ENCODE assay signal across 15 cellular contexts in genomic region chr2:191421950-191422349, GRCh38.
"Had no signal": no experiment of that assay in that cellular context is flagged by ENCODE, and none has a peak within 500 bp of the region (broad histone marks: within the 10 kb centered on the region; RNA-seq: fewer than 3 reads in every experiment).

No MANE protein-coding gene starts in this region.

- FAIRE-seq: keratinocyte had no signal

- H3K27me3 Mint-ChIP-seq: memory B cell had no signal

- ATAC-seq: body of pancreas, gastrocnemius medialis, heart right ventricle had no signal

- H3K36me3 Mint-ChIP-seq: memory B cell had no signal

- H3K9me3 Mint-ChIP-seq: memory B cell had no signal

- H3K4me3 Mint-ChIP-seq: memory B cell had no signal

- H3K27ac Mint-ChIP-seq: memory B cell had no signal

- H3K4me1 Mint-ChIP-seq: memory B cell had no signal

- DNase-seq: activated CD4-positive, alpha-beta T cell treated with anti-CD3 and anti-CD28 coated beads for 1 hour; activated CD8-positive, alpha-beta memory T cell treated with anti-CD3 and anti-CD28 coated beads for 24 hours; activated effector memory CD4-positive, alpha-beta T cell treated with anti-CD3 and anti-CD28 coated beads, Interleukin-2, amount 50 U/mL, for 16 hours; body of pancreas; effector memory CD4-positive, alpha-beta T cell; gastrocnemius medialis; heart right ventricle; left ventricle myocardium inferior; retina; stimulated activated CD4-positive, alpha-beta T cell treated with anti-CD3 and anti-CD28 coated beads, Interleukin-15, amount 100 ng/mL, for 24 hours; stimulated activated CD4-positive, alpha-beta T cell treated with anti-CD3 and anti-CD28 coated beads, Interleukin-4, amount 100 ng/mL, for 24 hours; SW 1271; transverse colon had no signal
